31 cellular contexts compared by ENCODE assay signal in genomic region chr17:30588798-30589247, GRCh38.
"Had no signal": no experiment of that assay in that cellular context is flagged by ENCODE, and none has a peak within 500 bp of the region (broad histone marks: within the 10 kb centered on the region; RNA-seq: fewer than 3 reads in every experiment).

No MANE protein-coding gene starts in this region.

- FAIRE-seq: bronchial epithelial cell had no signal

- H3K4me3 ChIP-seq: ascending aorta, cardiac muscle cell had no signal

- H3K36me3 ChIP-seq: ascending aorta, cardiac muscle cell, WERI-Rb-1 had no signal

- H3K27ac ChIP-seq: ascending aorta, cardiac muscle cell, WERI-Rb-1 had no signal

- H3K9me3 ChIP-seq: ascending aorta had no signal

- ATAC-seq: activated CD4-positive, alpha-beta T cell treated with anti-CD3 and anti-CD28 coated beads for 36 hours; activated CD4-positive, CD25-positive, alpha-beta regulatory T cell treated with anti-CD3 and anti-CD28 coated beads, Interleukin-2, amount 50 U/mL, for 24 hours; activated CD8-positive, alpha-beta memory T cell treated with anti-CD3 and anti-CD28 coated beads, Interleukin-2, amount 10 ng/mL, durations not matched to agents 7 days and 5 days; activated CD8-positive, alpha-beta T cell treated with anti-CD3 and anti-CD28 coated beads, Interleukin-2, amount 10 ng/mL, durations not matched to agents 7 days and 5 days; activated naive CD8-positive, alpha-beta T cell treated with anti-CD3 and anti-CD28 coated beads, Interleukin-2, amount 50 U/mL, for 24 hours; WTC11 had no signal

- H3K4me1 ChIP-seq: ascending aorta had no signal

- H3K27me3 ChIP-seq: ascending aorta, cardiac muscle cell had no signal

- DNase-seq: activated CD4-positive, alpha-beta memory T cell treated with anti-CD3 and anti-CD28 coated beads, Interleukin-2, amount 10 ng/mL, durations not matched to agents 7 days and 5 days; activated CD4-positive, alpha-beta T cell treated with anti-CD3 and anti-CD28 coated beads for 1 hour; activated CD4-positive, alpha-beta T cell treated with anti-CD3 and anti-CD28 coated beads for 36 hours; activated CD4-positive, alpha-beta T cell treated with anti-CD3 and anti-CD28 coated beads for 48 hours; activated CD4-positive, alpha-beta T cell treated with anti-CD3 and anti-CD28 coated beads, Interleukin-2, amount 10 ng/mL, durations not matched to agents 7 days and 5 days; activated CD4-positive, alpha-beta T cell treated with anti-CD3 and anti-CD28 coated beads, Interleukin-2, amount 50 U/mL, for 48 hours; activated CD4-positive, CD25-positive, alpha-beta regulatory T cell; activated CD8-positive, alpha-beta memory T cell treated with anti-CD3 and anti-CD28 coated beads for 24 hours; activated CD8-positive, alpha-beta memory T cell treated with anti-CD3 and anti-CD28 coated beads, Interleukin-2, amount 10 ng/mL, durations not matched to agents 7 days and 5 days; activated CD8-positive, alpha-beta memory T cell treated with anti-CD3 and anti-CD28 coated beads, Interleukin-2, amount 50 U/mL, for 48 hours; activated CD8-positive, alpha-beta T cell treated with anti-CD3 and anti-CD28 coated beads, Interleukin-2, amount 10 ng/mL, durations not matched to agents 7 days and 5 days; activated effector memory CD4-positive, alpha-beta T cell treated with Interleukin-2 at 50 U/mL for 16 hours; activated gamma-delta T cell; activated naive CD4-positive, alpha-beta T cell treated with anti-CD3 and anti-CD28 coated beads, Interleukin-2, amount 10 ng/mL, durations not matched to agents 7 days and 5 days; activated naive CD4-positive, alpha-beta T cell treated with Interleukin-2 at 50 U/mL for 16 hours; activated naive CD8-positive, alpha-beta T cell treated with anti-CD3 and anti-CD28 coated beads, Interleukin-2, amount 10 ng/mL, durations not matched to agents 7 days and 5 days; activated naive CD8-positive, alpha-beta T cell treated with anti-CD3 and anti-CD28 coated beads, Interleukin-2, amount 50 U/mL, for 24 hours; activated T-cell treated with anti-CD3 and anti-CD28 coated beads, Interleukin-2, amount 50 U/mL, for 24 hours; activated T-cell treated with anti-CD3 and anti-CD28 coated beads, Interleukin-2, amount 50 U/mL, for 48 hours; amygdala; anterior cingulate cortex; caudate nucleus; cerebellar nuclear complex; T-helper 2 cell; T-helper 9 cell; WERI-Rb-1 had no signal
